Comparison of ENCODE assay signal across 35 cellular contexts in genomic region chr3:39605837-39606236, GRCh38.
"Had no signal": no experiment of that assay in that cellular context is flagged by ENCODE, and none has a peak within 500 bp of the region (broad histone marks: within the 10 kb centered on the region; RNA-seq: fewer than 3 reads in every experiment).

No MANE protein-coding gene starts in this region.

- DNase-seq: Karpas-422, Kasumi-1, MG63, MM.1S, MV-4-11, NCI-H1048, NCI-H1092, NCI-H1092 treated with DMSO at 0.1 percent for 48 hours, NCI-H1105, NCI-H1105 treated with DMSO at 0.1 percent for 48 hours, NCI-H1417, NCI-H1417 treated with DMSO at 0.1 percent for 48 hours, NCI-H1436, NCI-H1436 treated with DMSO at 0.1 percent for 48 hours, NCI-H146, NCI-H1694, NCI-H1694 treated with DMSO at 0.1 percent for 48 hours, NCI-H187, NCI-H187 treated with DMSO at 0.1 percent for 48 hours, NCI-H1930, NCI-H2029, NCI-H2029 treated with DMSO at 0.1 percent for 48 hours, NCI-H2081, NCI-H2081 treated with DMSO at 0.1 percent for 48 hours, NCI-H2107, NCI-H2171, NCI-H2171 treated with DMSO at 0.1 percent for 48 hours, NCI-H2227 treated with DMSO at 0.1 percent for 48 hours, NCI-H226, NCI-H345, NCI-H446, NCI-H446 treated with DMSO at 0.1 percent for 48 hours, NCI-H510A, NCI-H510A treated with DMSO at 0.1 percent for 48 hours, NCI-H524 had no signal

- H3K36me3 ChIP-seq: MG63 had no signal

- H3K27me3 ChIP-seq: MG63 had no signal

- H3K9me3 ChIP-seq: MG63 had no signal

- H3K4me3 ChIP-seq: MG63 had no signal
